In genomic region chr19:54147676-54148075, GRCh38 we compare ENCODE assay signal across 14 cellular contexts. TPM values are rescaled to one million over a fixed set of nuclear protein-coding genes. Genes with fewer than 3 reads are reported as not detected.
"Had no signal": no experiment of that assay in that cellular context is flagged by ENCODE, and none has a peak within 500 bp of the region (broad histone marks: within the 10 kb centered on the region; RNA-seq: fewer than 3 reads in every experiment).

No MANE protein-coding gene starts in this region.

- H3K27me3 ChIP-seq: ascending aorta, tibial artery, vagina had no signal

- H3K4me3 Mint-ChIP-seq: activated CD4-positive, alpha-beta memory T cell treated with anti-CD3 and anti-CD28 coated beads for 36 hours; activated naive CD8-positive, alpha-beta T cell treated with anti-CD3 and anti-CD28 coated beads, Interleukin-2, amount 50 U/mL, for 24 hours; natural killer cell treated with Interleukin-12 subunit alpha and Interleukin-12 subunit beta and Interleukin-15 and Interleukin-18, amount 100 ng/mL, for 72 hours had no signal

- H3K4me1 Mint-ChIP-seq: activated naive CD8-positive, alpha-beta T cell treated with anti-CD3 and anti-CD28 coated beads, Interleukin-2, amount 50 U/mL, for 24 hours had no signal

- DNase-seq: activated CD4-positive, alpha-beta memory T cell treated with anti-CD3 and anti-CD28 coated beads for 36 hours; activated CD4-positive, CD25-positive, alpha-beta regulatory T cell treated with anti-CD3 and anti-CD28 coated beads, Interleukin-2, amount 50 U/mL, for 72 hours; activated gamma-delta T cell treated with Interleukin-2 at 50 U/mL for 16 hours; activated naive CD8-positive, alpha-beta T cell treated with anti-CD3 and anti-CD28 coated beads, Interleukin-2, amount 50 U/mL, for 24 hours; activated T-cell treated with anti-CD3 and anti-CD28 coated beads, Interleukin-2, amount 50 U/mL, for 48 hours; left colon; tibial artery had no signal

- ATAC-seq: activated naive CD8-positive, alpha-beta T cell treated with anti-CD3 and anti-CD28 coated beads, Interleukin-2, amount 50 U/mL, for 24 hours; left colon; natural killer cell treated with Interleukin-12 subunit alpha and Interleukin-12 subunit beta and Interleukin-15 and Interleukin-18, amount 100 ng/mL, for 72 hours had no signal

- H3K27ac Mint-ChIP-seq: activated CD4-positive, alpha-beta memory T cell treated with anti-CD3 and anti-CD28 coated beads for 36 hours; activated naive CD8-positive, alpha-beta T cell treated with anti-CD3 and anti-CD28 coated beads, Interleukin-2, amount 50 U/mL, for 24 hours; natural killer cell treated with Interleukin-12 subunit alpha and Interleukin-12 subunit beta and Interleukin-15 and Interleukin-18, amount 100 ng/mL, for 72 hours had no signal

- H3K27ac ChIP-seq: ascending aorta, skin epidermis, tibial artery, vagina had no signal

- FAIRE-seq: colon, endothelial cell of umbilical vein had no signal

- H3K27me3 Mint-ChIP-seq: activated CD4-positive, alpha-beta memory T cell treated with anti-CD3 and anti-CD28 coated beads for 36 hours; activated naive CD8-positive, alpha-beta T cell treated with anti-CD3 and anti-CD28 coated beads, Interleukin-2, amount 50 U/mL, for 24 hours; natural killer cell treated with Interleukin-12 subunit alpha and Interleukin-12 subunit beta and Interleukin-15 and Interleukin-18, amount 100 ng/mL, for 72 hours had no signal

- H3K4me3 ChIP-seq: ascending aorta, skin epidermis, tibial artery, vagina had no signal

- H3K9me3 Mint-ChIP-seq: activated CD4-positive, alpha-beta memory T cell treated with anti-CD3 and anti-CD28 coated beads for 36 hours; activated naive CD8-positive, alpha-beta T cell treated with anti-CD3 and anti-CD28 coated beads, Interleukin-2, amount 50 U/mL, for 24 hours; natural killer cell treated with Interleukin-12 subunit alpha and Interleukin-12 subunit beta and Interleukin-15 and Interleukin-18, amount 100 ng/mL, for 72 hours had no signal

- H3K4me1 ChIP-seq: ascending aorta, tibial artery, vagina had no signal

- H3K9me3 ChIP-seq: ascending aorta, tibial artery, vagina had no signal

RNA-seq across cellular contexts. Expression of gene TMC4, which starts 25.3 kb away (rescaled TPM):
- total RNA-seq: glomerular endothelial cell had no signal
